ENCODE assay signal across 10 cellular contexts in the genomic region with DNA sequence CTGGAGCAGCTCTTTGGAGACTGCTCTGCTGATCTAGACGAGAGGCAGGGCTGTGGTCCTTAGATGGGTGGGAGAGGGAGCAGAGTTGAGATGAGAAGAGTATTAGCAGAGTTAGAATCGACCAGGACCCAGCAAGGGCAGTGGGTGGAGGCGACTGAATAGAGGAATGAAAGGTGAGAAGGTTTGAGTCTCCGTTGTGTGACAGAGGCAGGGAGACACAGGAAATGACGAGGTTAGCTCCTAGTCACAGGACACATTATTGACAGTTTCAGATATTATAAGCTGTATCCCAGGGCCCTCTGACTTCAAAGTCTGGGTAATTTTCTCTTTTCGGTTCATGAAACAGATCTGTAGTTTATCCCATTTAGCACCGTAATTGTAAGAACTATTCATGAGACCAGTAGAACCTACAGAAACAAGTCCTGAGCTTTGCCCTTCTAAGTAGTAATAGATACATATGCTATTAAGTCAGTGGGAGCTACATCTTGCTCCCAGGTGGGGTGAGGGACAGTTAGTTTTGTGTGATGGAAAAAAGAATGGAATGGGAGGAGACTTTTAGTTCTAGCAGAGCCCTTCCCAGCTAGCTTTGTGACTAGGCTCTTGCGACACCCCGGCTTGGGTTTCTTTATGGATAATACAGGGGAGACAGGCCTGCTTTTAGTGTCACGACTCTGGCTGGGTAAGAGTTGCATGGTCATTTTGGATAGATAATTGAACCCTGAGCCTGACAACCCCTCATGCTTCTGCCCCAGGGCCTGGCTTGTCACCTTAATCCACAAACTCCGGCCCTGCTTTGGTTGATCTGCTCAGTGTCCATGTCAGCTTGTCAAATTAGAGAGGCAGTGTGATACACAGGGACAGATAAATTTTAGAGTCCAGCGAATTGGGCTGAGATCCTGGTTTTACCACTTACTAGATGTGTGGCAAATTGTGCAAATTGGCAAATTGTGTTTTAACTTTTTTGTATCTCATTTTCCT.
A peak's percentile ranks its signal among the peaks of the same experiment; 100 is the strongest.
DNase-seq lines count a peak whose midpoint lies in the region; ATAC-seq and TF ChIP-seq lines count a peak whose summit lies in the region.
"Had no signal": no experiment of that assay in that cellular context is flagged by ENCODE, and none has a peak within 500 bp of the region (broad histone marks: within the 10 kb centered on the region; RNA-seq: fewer than 3 reads in every experiment).

No MANE protein-coding gene starts in this region.

- in situ Hi-C loops in HAP-1 (cut with MboI; ENCODE audit: low sequenced_read_pairs) = no loop called here

- H3K4me3 ChIP-seq in GM12865 (ENCODE audit: low read depth, low read length) (no peak overlapping the region), choroid plexus epithelial cell (ENCODE audit: low read depth, low read length) (no peak overlapping the region), psoas muscle (no peak overlapping the region), HAP-1 (no peak overlapping the region)
- H3K4me3 ChIP-seq: ovary had no signal

- H3K27ac ChIP-seq in KOPT-K1 (ENCODE audit: low read depth, low read length, poor library complexity, severe bottlenecking) (peak overlapping the region; percentile 31), psoas muscle (peak overlapping the region; percentile 93)
- H3K27ac ChIP-seq: ovary had no signal

- DNase-seq in GM12865 (ENCODE audit: low read depth) (peak; percentile 21), choroid plexus epithelial cell (ENCODE audit: low read depth) (peak; percentile 54), psoas muscle (no peak), HAP-1 (ENCODE audit: low spot score in 2 of 2) (no peak), medulla oblongata (ENCODE audit: extremely low spot score) (no peak)
- DNase-seq: MV-4-11, ovary had no signal

- ATAC-seq in psoas muscle (peak in 3 of 4 donors; percentile 21 to 25 (median 24)), GM18520 (IDR thresholded peaks at IDR 0.05; ENCODE audit: unreplicated experiment) (no peak), GM18861 (IDR thresholded peaks at IDR 0.05; ENCODE audit: unreplicated experiment) (no peak)

- H3K27me3 ChIP-seq in psoas muscle (ENCODE audit: insufficient read depth in 3 of 3, low read length in 2 of 3) (no peaks in the 10 kb centered on the region), HAP-1 (ENCODE audit: low read depth) (no peaks in the 10 kb centered on the region)
- H3K27me3 ChIP-seq: ovary had no signal

- peaks cover 42% of the 10 kb centered on the region for H3K4me1 ChIP-seq in psoas muscle
- H3K4me1 ChIP-seq in HAP-1 = no peaks in the 10 kb centered on the region

- intact Hi-C loops in psoas muscle (cut with DNase I) = loop anchor here in 1 of 2 donors (2.0 to 5.0 kb wide), 3 partner anchors 40 to 69 kb away; no protein-coding TSS in a partner anchor

- H3K9me3 ChIP-seq in KOPT-K1 (ENCODE audit: insufficient read depth, low read length, poor library complexity, severe bottlenecking) = no peaks in the 10 kb centered on the region
- no peaks in the 10 kb centered on the region for H3K9me3 ChIP-seq in psoas muscle
- H3K9me3 ChIP-seq in HAP-1 = no peaks in the 10 kb centered on the region
- H3K9me3 ChIP-seq: ovary had no signal

- H3K36me3 ChIP-seq in KOPT-K1 (ENCODE audit: insufficient read depth, low read length) = peaks cover 100% of the 10 kb centered on the region
- peaks cover 0 to 15% of the 10 kb centered on the region in 2 donors for H3K36me3 ChIP-seq in psoas muscle (ENCODE audit: insufficient read depth in 1 of 2, low read depth in 1 of 2)
- peaks cover 76% of the 10 kb centered on the region for H3K36me3 ChIP-seq in HAP-1 (replicated peaks)
- H3K36me3 ChIP-seq: ovary had no signal

- TF ChIP-seq CTCF in GM12865 (IDR thresholded peaks at IDR 0.05; ENCODE audit: insufficient read depth, low read depth, low read length, missing control alignments) (no peak), choroid plexus epithelial cell (conservative IDR thresholded peaks at IDR 0.05; ENCODE audit: low read depth, low read length) (no peak), psoas muscle (IDR thresholded peaks at IDR 0.05) (no peak)

- 83 to 85% (median 85%) methylated on average over 12 of the region's 12 CpGs for WGBS in psoas muscle, 3 donors

Comparison
In these comparisons a context has a peak if more than half of its experiments do, and no peak if none do; other contexts are left out.
1. DNase-seq: peak in GM12865 (single experiment) and choroid plexus epithelial cell (single experiment); none in psoas muscle (0 of 2), HAP-1 (0 of 2) and medulla oblongata (single experiment).
2. ATAC-seq: peak in psoas muscle (3 of 4); none in GM18520 (single experiment) and GM18861 (single experiment).